25 cellular contexts compared by ENCODE assay signal in genomic region chr1:42010381-42010780, GRCh38.
DNase-seq lines count a peak whose midpoint lies in the region; ATAC-seq and TF ChIP-seq lines count a peak whose summit lies in the region.
"Had no signal": no experiment of that assay in that cellular context is flagged by ENCODE, and none has a peak within 500 bp of the region (broad histone marks: within the 10 kb centered on the region; RNA-seq: fewer than 3 reads in every experiment).

No MANE protein-coding gene starts in this region.

- H3K4me1 ChIP-seq in PC-3 (ENCODE audit: insufficient read depth, low read length) (no peaks in the 10 kb centered on the region), trophoblast cell (ENCODE audit: control insufficient read depth in 1 of 2, insufficient read depth in 2 of 2, low read length in 2 of 2) (no peaks in the 10 kb centered on the region), HAP-1 (no peaks in the 10 kb centered on the region)
- H3K4me1 ChIP-seq: BE2C had no signal

- no peaks in the 10 kb centered on the region for H3K27me3 ChIP-seq in PC-3 (ENCODE audit: low read length)
- no peaks in the 10 kb centered on the region for H3K27me3 ChIP-seq in trophoblast cell (ENCODE audit: insufficient read depth, low read length)
- H3K27me3 ChIP-seq in HAP-1 (ENCODE audit: low read depth) = peaks cover 8% of the 10 kb centered on the region; the same call in 1 of the 2 replicates
- H3K27me3 ChIP-seq: BE2C, BLaER1 had no signal

- H2BK12ac ChIP-seq in trophoblast cell (ENCODE audit: low read length) = no peak overlapping the region

- no peak overlapping the region for H3K14ac ChIP-seq in trophoblast cell (ENCODE audit: low read length)

- CTCF ChIA-PET in PC-3 (lab: Charles Lee) = no interaction called here

- H2AFZ ChIP-seq in PC-3 (ENCODE audit: low read length) (no peak overlapping the region), trophoblast cell (ENCODE audit: insufficient read depth, low read length, poor library complexity) (no peak overlapping the region)

- no peak overlapping the region for H4K91ac ChIP-seq in trophoblast cell (ENCODE audit: low read depth, low read length)

- H3K9me2 ChIP-seq in PC-3 (replicated peaks; ENCODE audit: low read length) = no peaks in the 10 kb centered on the region

- H3K79me2 ChIP-seq in PC-3 (ENCODE audit: low read length) = no peaks in the 10 kb centered on the region
- H3K79me2 ChIP-seq in trophoblast cell (ENCODE audit: control insufficient read depth, insufficient read depth, low read length, poor library complexity) = no peaks in the 10 kb centered on the region

- BruUV-seq in PC-3 (replicated peaks; lab: Mats Ljungman, UMichigan) = no TSS peak

- H3K36me3 ChIP-seq in PC-3 (ENCODE audit: low read depth, low read length) (no peaks in the 10 kb centered on the region), trophoblast cell (ENCODE audit: control insufficient read depth in 1 of 2, insufficient read depth in 2 of 2, low read length in 2 of 2) (no peaks in the 10 kb centered on the region), HAP-1 (replicated peaks) (no peaks in the 10 kb centered on the region)
- H3K36me3 ChIP-seq: BE2C, BLaER1 had no signal

- POLR2A ChIA-PET in PC-3 (lab: Charles Lee; ENCODE audit: unreplicated experiment) = no interaction called here

- ATAC-seq in PC-3 (peak; percentile 37), GM21737 (IDR thresholded peaks at IDR 0.05; ENCODE audit: unreplicated experiment) (no peak)
- ATAC-seq: GM12878 had no signal

- H2BK5ac ChIP-seq in trophoblast cell (ENCODE audit: low read depth, low read length, poor library complexity) = no peak overlapping the region

- in situ Hi-C loops in HAP-1 (cut with MboI; ENCODE audit: low sequenced_read_pairs) = no loop called here

- H4K12ac ChIP-seq in trophoblast cell (ENCODE audit: low read depth, low read length) = no peak overlapping the region

- no peaks in the 10 kb centered on the region for H3K79me1 ChIP-seq in trophoblast cell (ENCODE audit: low read length)

- no peak overlapping the region for H3K4me3 Mint-ChIP-seq in activated CD4-positive, alpha-beta T cell treated with anti-CD3 and anti-CD28 coated beads, Interleukin-2, amount 10 ng/mL, durations not matched to agents 24 days and 14 days
- no peak overlapping the region for H3K4me3 Mint-ChIP-seq in endothelial cell (ENCODE audit: unreplicated experiment)
- H3K4me3 Mint-ChIP-seq: CD14-positive monocyte; CD4-positive, alpha-beta memory T cell; CD4-positive, CD25-positive, alpha-beta regulatory T cell; CD8-positive, alpha-beta memory T cell had no signal

- H3K36me3 Mint-ChIP-seq in activated CD4-positive, alpha-beta T cell treated with anti-CD3 and anti-CD28 coated beads, Interleukin-2, amount 10 ng/mL, durations not matched to agents 24 days and 14 days (ENCODE audit: low read depth) = peaks cover 2% of the 10 kb centered on the region
- peaks cover 5% of the 10 kb centered on the region for H3K36me3 Mint-ChIP-seq in endothelial cell (ENCODE audit: low read depth, unreplicated experiment)
- H3K36me3 Mint-ChIP-seq: CD14-positive monocyte; CD4-positive, CD25-positive, alpha-beta regulatory T cell had no signal

- no peak overlapping the region for H3K27ac Mint-ChIP-seq in activated CD4-positive, alpha-beta T cell treated with anti-CD3 and anti-CD28 coated beads, Interleukin-2, amount 10 ng/mL, durations not matched to agents 24 days and 14 days
- H3K27ac Mint-ChIP-seq in endothelial cell (ENCODE audit: unreplicated experiment) = peak overlapping the region; percentile 73
- H3K27ac Mint-ChIP-seq: CD14-positive monocyte; CD4-positive, CD25-positive, alpha-beta regulatory T cell had no signal

- intact Hi-C loops in activated CD4-positive, alpha-beta T cell treated with anti-CD3 and anti-CD28 coated beads, Interleukin-2, amount 10 ng/mL, durations not matched to agents 24 days and 14 days (cut with micrococcal nuclease) = no loop called here
- intact Hi-C loops in PC-3 (cut with micrococcal nuclease) = no loop called here

- no peak overlapping the region for H2AK5ac ChIP-seq in trophoblast cell (ENCODE audit: low read length)

- H3K4me2 ChIP-seq in PC-3 (ENCODE audit: low read length) (no peak overlapping the region), trophoblast cell (ENCODE audit: low read length) (no peak overlapping the region)

- DNase-seq in activated CD4-positive, alpha-beta T cell treated with anti-CD3 and anti-CD28 coated beads, Interleukin-2, amount 10 ng/mL, durations not matched to agents 24 days and 14 days = peak; percentile 45
- no peak for DNase-seq in activated CD4-positive, alpha-beta T cell treated with anti-CD3 and anti-CD28 coated beads, Interleukin-2, amount 50 U/mL, for 1 hour
- no peak for DNase-seq in PC-3
- no peak for DNase-seq in endothelial cell (ENCODE audit: low spot score)
- DNase-seq in trophoblast cell = peak; percentile 60 to 90
- no peak for DNase-seq in HAP-1 (ENCODE audit: low spot score in 2 of 2)
- no peak for DNase-seq in NCI-H526 treated with DMSO at 0.1 percent for 48 hours (lab: John Stamatoyannopoulos, UW)
- DNase-seq: 8988T; ACHN; BE2C; C1 segment of cervical spinal cord; CD4-positive, alpha-beta memory T cell; CD4-positive, CD25-positive, alpha-beta regulatory T cell; CD8-positive, alpha-beta memory T cell; COR-L47; DMS 273 treated with DMSO at 0.1 percent for 48 hours; DMS153; DMS79; DND-41; EL; GDM1 had no signal

- H3K9me3 ChIP-seq in PC-3 (ENCODE audit: low read length) (no peaks in the 10 kb centered on the region), trophoblast cell (ENCODE audit: insufficient read depth, low read depth, low read length) (no peaks in the 10 kb centered on the region), HAP-1 (no peaks in the 10 kb centered on the region)
- H3K9me3 ChIP-seq: BE2C, BLaER1 had no signal

- peaks cover 8% of the 10 kb centered on the region for H3K9me3 Mint-ChIP-seq in activated CD4-positive, alpha-beta T cell treated with anti-CD3 and anti-CD28 coated beads, Interleukin-2, amount 10 ng/mL, durations not matched to agents 24 days and 14 days
- no peaks in the 10 kb centered on the region for H3K9me3 Mint-ChIP-seq in endothelial cell (ENCODE audit: unreplicated experiment)
- H3K9me3 Mint-ChIP-seq: CD14-positive monocyte; CD4-positive, alpha-beta memory T cell; CD8-positive, alpha-beta memory T cell had no signal

- H4K8ac ChIP-seq in trophoblast cell (ENCODE audit: low read depth, low read length) = no peak overlapping the region

- H3K27ac ChIP-seq in PC-3 (ENCODE audit: low read length) (no peak overlapping the region), trophoblast cell (ENCODE audit: low read depth, low read length) (no peak overlapping the region)
- H3K27ac ChIP-seq: BLaER1 had no signal

- no peaks in the 10 kb centered on the region for H3K27me3 Mint-ChIP-seq in activated CD4-positive, alpha-beta T cell treated with anti-CD3 and anti-CD28 coated beads, Interleukin-2, amount 10 ng/mL, durations not matched to agents 24 days and 14 days
- H3K27me3 Mint-ChIP-seq in endothelial cell (ENCODE audit: unreplicated experiment) = no peaks in the 10 kb centered on the region
- H3K27me3 Mint-ChIP-seq: CD4-positive, alpha-beta memory T cell; CD8-positive, alpha-beta memory T cell had no signal

- H4K20me1 ChIP-seq in PC-3 (ENCODE audit: low read length) = no peaks in the 10 kb centered on the region
- H4K20me1 ChIP-seq: BLaER1 had no signal

- no peak overlapping the region for H3K18ac ChIP-seq in trophoblast cell (ENCODE audit: low read length)

- H3K4me3 ChIP-seq in PC-3 (ENCODE audit: low read length) = no peak overlapping the region
- no peak overlapping the region for H3K4me3 ChIP-seq in trophoblast cell (ENCODE audit: low read depth, low read length)
- H3K4me3 ChIP-seq in HAP-1 = no peak overlapping the region
- H3K4me3 ChIP-seq: BLaER1, GM12878 had no signal

- TF ChIP-seq CTCF in PC-3 (conservative IDR thresholded peaks at IDR 0.05; ENCODE audit: low read depth, low read length) (no peak), endothelial cell (IDR thresholded peaks at IDR 0.05; ENCODE audit: unreplicated experiment) (no peak)

- no peaks in the 10 kb centered on the region for H3F3A ChIP-seq in PC-3 (ENCODE audit: low read length, unreplicated experiment)

- H3K9ac ChIP-seq in PC-3 (ENCODE audit: low read length) (no peak overlapping the region), trophoblast cell (ENCODE audit: low read length) (no peak overlapping the region)
- H3K9ac ChIP-seq: BLaER1 had no signal

- H2BK120ac ChIP-seq in trophoblast cell (ENCODE audit: insufficient read depth, low read length, poor library complexity) = no peak overlapping the region

- no peak overlapping the region for H3K4ac ChIP-seq in trophoblast cell (ENCODE audit: low read depth, low read length)

- H3K23ac ChIP-seq in trophoblast cell (ENCODE audit: low read length) = no peak overlapping the region

- H3K4me1 Mint-ChIP-seq in activated CD4-positive, alpha-beta T cell treated with anti-CD3 and anti-CD28 coated beads, Interleukin-2, amount 10 ng/mL, durations not matched to agents 24 days and 14 days = peaks cover 20% of the 10 kb centered on the region
- peaks cover 68% of the 10 kb centered on the region for H3K4me1 Mint-ChIP-seq in endothelial cell (ENCODE audit: unreplicated experiment)

Comparison
In these comparisons a context has a peak if more than half of its experiments do, and no peak if none do; other contexts are left out.
1. DNase-seq: peak in activated CD4-positive, alpha-beta T cell treated with anti-CD3 and anti-CD28 coated beads, Interleukin-2, amount 10 ng/mL, durations not matched to agents 24 days and 14 days (single experiment) and trophoblast cell (2 of 2); none in activated CD4-positive, alpha-beta T cell treated with anti-CD3 and anti-CD28 coated beads, Interleukin-2, amount 50 U/mL, for 1 hour (single experiment), PC-3 (single experiment), endothelial cell (single experiment), HAP-1 (0 of 2) and NCI-H526 treated with DMSO at 0.1 percent for 48 hours (single experiment).